2 cellular contexts compared by ENCODE assay signal in the genomic region with DNA sequence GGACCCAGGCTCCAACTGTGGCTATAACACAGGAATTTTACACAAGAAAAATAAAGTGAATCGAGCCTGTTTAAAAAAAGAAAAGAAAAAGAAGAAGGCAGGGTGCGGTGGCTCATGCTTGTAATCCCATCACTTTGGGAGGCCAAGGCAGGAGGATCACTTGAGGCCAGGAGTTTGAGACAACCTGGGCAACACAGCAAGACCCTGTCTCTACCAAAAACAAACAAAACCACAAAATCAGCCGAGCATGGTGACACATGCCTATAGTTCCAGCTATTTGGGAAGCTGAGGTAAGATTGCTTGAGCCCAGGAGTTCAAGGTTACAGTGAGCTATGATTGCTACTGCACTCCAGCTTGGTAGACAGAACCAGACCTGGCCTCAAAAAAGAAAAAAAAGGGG.
TF ChIP-seq lines count a peak whose summit lies in the region.

No MANE protein-coding gene starts in this region.

TF ChIP-seq in HepG2, 621 proteins besides CTCF, POLR2A, EP300 and RAD21:
- TF ChIP-seq, protein P1, sequence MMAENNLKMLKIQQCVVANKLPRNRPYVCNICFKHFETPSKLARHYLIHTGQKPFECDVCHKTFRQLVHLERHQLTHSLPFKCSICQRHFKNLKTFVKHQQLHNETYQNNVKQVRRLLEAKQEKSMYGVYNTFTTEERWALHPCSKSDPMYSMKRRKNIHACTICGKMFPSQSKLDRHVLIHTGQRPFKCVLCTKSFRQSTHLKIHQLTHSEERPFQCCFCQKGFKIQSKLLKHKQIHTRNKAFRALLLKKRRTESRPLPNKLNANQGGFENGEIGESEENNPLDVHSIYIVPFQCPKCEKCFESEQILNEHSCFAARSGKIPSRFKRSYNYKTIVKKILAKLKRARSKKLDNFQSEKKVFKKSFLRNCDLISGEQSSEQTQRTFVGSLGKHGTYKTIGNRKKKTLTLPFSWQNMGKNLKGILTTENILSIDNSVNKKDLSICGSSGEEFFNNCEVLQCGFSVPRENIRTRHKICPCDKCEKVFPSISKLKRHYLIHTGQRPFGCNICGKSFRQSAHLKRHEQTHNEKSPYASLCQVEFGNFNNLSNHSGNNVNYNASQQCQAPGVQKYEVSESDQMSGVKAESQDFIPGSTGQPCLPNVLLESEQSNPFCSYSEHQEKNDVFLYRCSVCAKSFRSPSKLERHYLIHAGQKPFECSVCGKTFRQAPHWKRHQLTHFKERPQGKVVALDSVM (CRISPR knock-in tag; IDR thresholded peaks at IDR 0.05): peak; percentile 57; the same call in 1 of the 2 replicates
- TF ChIP-seq, protein P2, sequence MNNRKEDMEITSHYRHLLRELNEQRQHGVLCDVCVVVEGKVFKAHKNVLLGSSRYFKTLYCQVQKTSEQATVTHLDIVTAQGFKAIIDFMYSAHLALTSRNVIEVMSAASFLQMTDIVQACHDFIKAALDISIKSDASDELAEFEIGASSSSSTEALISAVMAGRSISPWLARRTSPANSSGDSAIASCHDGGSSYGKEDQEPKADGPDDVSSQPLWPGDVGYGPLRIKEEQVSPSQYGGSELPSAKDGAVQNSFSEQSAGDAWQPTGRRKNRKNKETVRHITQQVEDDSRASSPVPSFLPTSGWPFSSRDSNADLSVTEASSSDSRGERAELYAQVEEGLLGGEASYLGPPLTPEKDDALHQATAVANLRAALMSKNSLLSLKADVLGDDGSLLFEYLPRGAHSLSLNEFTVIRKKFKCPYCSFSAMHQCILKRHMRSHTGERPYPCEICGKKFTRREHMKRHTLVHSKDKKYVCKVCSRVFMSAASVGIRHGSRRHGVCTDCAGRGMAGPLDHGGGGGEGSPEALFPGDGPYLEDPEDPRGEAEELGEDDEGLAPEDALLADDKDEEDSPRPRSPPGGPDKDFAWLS (CRISPR knock-in tag; IDR thresholded peaks at IDR 0.05; ENCODE audit: borderline replicate concordance): no peak
- TF ChIP-seq SIN3A (IDR thresholded peaks at IDR 0.05; ENCODE audit: borderline replicate concordance, low read depth, low read length) (no peak), MEIS2 (CRISPR knock-in tag; IDR thresholded peaks at IDR 0.05) (no peak), MAFK (conservative IDR thresholded peaks at IDR 0.05 in 1 of 2, IDR thresholded peaks at IDR 0.05 in 1 of 2; ENCODE audit: low read length in 2 of 2) (no peak), ZNF121 (CRISPR knock-in tag; IDR thresholded peaks at IDR 0.05) (peak; percentile 84)
- TF ChIP-seq, protein P3, sequence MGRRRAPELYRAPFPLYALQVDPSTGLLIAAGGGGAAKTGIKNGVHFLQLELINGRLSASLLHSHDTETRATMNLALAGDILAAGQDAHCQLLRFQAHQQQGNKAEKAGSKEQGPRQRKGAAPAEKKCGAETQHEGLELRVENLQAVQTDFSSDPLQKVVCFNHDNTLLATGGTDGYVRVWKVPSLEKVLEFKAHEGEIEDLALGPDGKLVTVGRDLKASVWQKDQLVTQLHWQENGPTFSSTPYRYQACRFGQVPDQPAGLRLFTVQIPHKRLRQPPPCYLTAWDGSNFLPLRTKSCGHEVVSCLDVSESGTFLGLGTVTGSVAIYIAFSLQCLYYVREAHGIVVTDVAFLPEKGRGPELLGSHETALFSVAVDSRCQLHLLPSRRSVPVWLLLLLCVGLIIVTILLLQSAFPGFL (CRISPR knock-in tag; IDR thresholded peaks at IDR 0.05): no peak

TF ChIP-seq in K562, 482 proteins besides CTCF, POLR2A, EP300 and RAD21:
- TF ChIP-seq ZNF121 (CRISPR knock-in tag; conservative IDR thresholded peaks at IDR 0.05): 0 out of 2 replicates have a peak, but pooled peaks have one; percentile 18
- TF ChIP-seq CBFA2T2 (conservative IDR thresholded peaks at IDR 0.05): no peak
TF ChIP-seq in K562: peak in this region for 1.
